ENCODE assay signal across 21 cellular contexts in the genomic region with DNA sequence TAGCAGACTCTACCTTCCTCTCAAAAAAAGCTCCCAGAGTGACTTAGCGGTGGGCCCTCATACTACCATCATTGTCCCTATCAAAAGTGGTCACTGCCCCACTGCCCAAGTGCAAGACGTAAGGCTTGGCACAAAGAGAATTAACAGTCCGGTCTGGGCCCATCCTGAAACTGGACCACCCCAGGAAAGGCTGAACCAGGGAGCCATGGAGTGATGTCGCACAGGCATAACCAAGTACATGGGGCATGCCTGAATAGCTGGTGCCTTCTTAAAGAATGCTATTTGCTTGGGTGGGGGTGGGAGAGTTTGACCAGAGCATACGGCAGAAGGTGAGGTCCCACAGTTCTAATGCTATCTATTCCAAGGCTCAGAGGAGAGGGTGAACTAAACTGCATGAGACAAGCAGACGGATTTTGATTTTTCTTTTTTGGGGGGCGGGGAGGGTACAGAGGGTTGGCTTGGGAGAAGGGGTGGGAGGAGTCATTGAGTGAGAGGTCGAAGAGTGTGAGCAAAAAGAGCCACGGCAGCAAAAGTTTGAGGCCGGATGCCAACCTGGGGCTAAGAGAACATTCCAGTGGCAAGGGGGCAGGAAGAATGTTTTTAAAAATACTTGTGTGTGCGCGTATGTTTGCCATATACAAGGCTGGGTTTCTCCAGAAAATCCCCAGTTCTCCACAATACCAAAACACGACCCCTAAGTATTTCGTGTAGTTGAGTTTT. TPM values are rescaled to one million over a fixed set of nuclear protein-coding genes. Genes with fewer than 3 reads are reported as not detected.
DNase-seq lines count a peak whose midpoint lies in the region; ATAC-seq and TF ChIP-seq lines count a peak whose summit lies in the region.
"Had no signal": no experiment of that assay in that cellular context is flagged by ENCODE, and none has a peak within 500 bp of the region (broad histone marks: within the 10 kb centered on the region; RNA-seq: fewer than 3 reads in every experiment).

No MANE protein-coding gene starts in this region.

- H3K4me1 ChIP-seq in thyroid gland (peaks cover 28 to 36% of the 10 kb centered on the region in 2 donors), esophagus squamous epithelium (peaks cover 0 to 9% (median 0%) of the 10 kb centered on the region in 3 donors)
- H3K4me1 ChIP-seq: BE2C; BLaER1 treated with 17β-estradiol and CSF1 and Interleukin-3, amounts not matched to agents 10 nM and 100 nM had no signal

- DNase-seq in activated effector memory CD4-positive, alpha-beta T cell treated with anti-CD3 and anti-CD28 coated beads, Interleukin-2, amount 50 U/mL, for 16 hours: peak; percentile 19
- no peak for DNase-seq in activated effector memory CD4-positive, alpha-beta T cell treated with Interleukin-2 at 50 U/mL for 16 hours
- DNase-seq in mesenteric fat pad (ENCODE audit: low spot score) (peak; percentile 57), thyroid gland (peak; percentile 81 to 87), esophagus squamous epithelium (lab: John Stamatoyannopoulos, UW) (no peak), NCI-H2029 treated with DMSO at 0.1 percent for 48 hours (lab: John Stamatoyannopoulos, UW) (no peak)
- DNase-seq: AML-193; BE2C; CD4-positive, alpha-beta T cell; CD8-positive, alpha-beta memory T cell; DMS 273 treated with DMSO at 0.1 percent for 48 hours; DMS79; EL; GDM1; H9 had no signal

- TF ChIP-seq POLR2A in thyroid gland (IDR thresholded peaks at IDR 0.05): peak in 1 of 2 donors; percentile 71
- no peak for TF ChIP-seq POLR2A in esophagus squamous epithelium (IDR thresholded peaks at IDR 0.05)

- intact Hi-C loops in thyroid gland (cut with DNase I): no loop called here
- intact Hi-C loops in esophagus squamous epithelium (cut with DNase I): no loop called here

- no peaks in the 10 kb centered on the region for H3K27me3 ChIP-seq in thyroid gland
- no peaks in the 10 kb centered on the region for H3K27me3 ChIP-seq in esophagus squamous epithelium
- H3K27me3 ChIP-seq: BE2C; BLaER1 treated with 17β-estradiol and CSF1 and Interleukin-3, amounts not matched to agents 10 nM and 100 nM had no signal

- H3K9me3 ChIP-seq in thyroid gland (no peaks in the 10 kb centered on the region), esophagus squamous epithelium (no peaks in the 10 kb centered on the region)
- H3K9me3 ChIP-seq: BE2C had no signal

- no peak overlapping the region for H3K4me3 ChIP-seq in thyroid gland (replicated peaks in 1 of 3)
- no peak overlapping the region for H3K4me3 ChIP-seq in esophagus squamous epithelium
- H3K4me3 ChIP-seq: BLaER1 treated with 17β-estradiol and CSF1 and Interleukin-3, amounts not matched to agents 10 nM and 100 nM; GM12878; GM23338 had no signal

- TF ChIP-seq CTCF in thyroid gland (IDR thresholded peaks at IDR 0.05) (no peak), esophagus squamous epithelium (IDR thresholded peaks at IDR 0.05) (no peak)

- WGBS in thyroid gland, 2 donors: 41 to 43% methylated on average over 13 to 14 of the region's 14 CpGs
- WGBS in esophagus squamous epithelium, 2 donors: 72 to 78% methylated on average over 10 to 13 of the region's 14 CpGs

- ATAC-seq in GM21717 (IDR thresholded peaks at IDR 0.05; ENCODE audit: unreplicated experiment): no peak
- ATAC-seq: GM12878, GM23338, HCT116 had no signal

- H3K36me3 ChIP-seq in thyroid gland (no peaks in the 10 kb centered on the region), esophagus squamous epithelium (no peaks in the 10 kb centered on the region)
- H3K36me3 ChIP-seq: BE2C; BLaER1 treated with 17β-estradiol and CSF1 and Interleukin-3, amounts not matched to agents 10 nM and 100 nM had no signal

- H3K27ac ChIP-seq in thyroid gland: peak overlapping the region; percentile 86 to 96 (median 95)
- no peak overlapping the region for H3K27ac ChIP-seq in esophagus squamous epithelium
- H3K27ac ChIP-seq: 22Rv1; BLaER1 treated with 17β-estradiol and CSF1 and Interleukin-3, amounts not matched to agents 10 nM and 100 nM had no signal

RNA-seq across cellular contexts. Expression of a gene that starts 50.2 kb away (rescaled TPM):
- total RNA-seq in mesenteric fat pad: 15.4 TPM
- 10 to 100 TPM; 51.9 to 69.4 (median 61.4) TPM for total RNA-seq in thyroid gland
- total RNA-seq in esophagus squamous epithelium: 10 to 100 TPM in 1 of 4 donors, 1 to 10 TPM in 3; 1.4 to 11.7 (median 4.2) TPM

Comparison
In these comparisons a context has a peak if more than half of its experiments do, and no peak if none do; other contexts are left out.
1. DNase-seq: peak in activated effector memory CD4-positive, alpha-beta T cell treated with anti-CD3 and anti-CD28 coated beads, Interleukin-2, amount 50 U/mL, for 16 hours (single experiment), mesenteric fat pad (single experiment) and thyroid gland (2 of 2); none in activated effector memory CD4-positive, alpha-beta T cell treated with Interleukin-2 at 50 U/mL for 16 hours (single experiment), esophagus squamous epithelium (single experiment) and NCI-H2029 treated with DMSO at 0.1 percent for 48 hours (single experiment).
2. H3K27ac ChIP-seq: peak in thyroid gland (3 of 3); none in esophagus squamous epithelium (0 of 4).